In genomic region chr17:48908047-48908843, GRCh38 we compare ENCODE assay signal across 1 cellular context.
TF ChIP-seq lines count a peak whose summit lies in the region.

Gene UBE2Z, plus strand, starts transcription at chr17:48908407. Its CDS starts 97 bp downstream, at chr17:48908504.

TF ChIP-seq in K562, 482 proteins besides CTCF, POLR2A, EP300 and RAD21 (continued from another document and continues in another):
- TF ChIP-seq SFPQ (IDR thresholded peaks at IDR 0.05; ENCODE audit: low read depth, low read length) (no peak), ZNF175 (CRISPR knock-in tag; IDR thresholded peaks at IDR 0.05; ENCODE audit: low read depth) (no peak), SMAD3 (CRISPR knock-in tag; conservative IDR thresholded peaks at IDR 0.05) (no peak), HDAC2 (IDR thresholded peaks at IDR 0.05) (peak; percentile 84), HMG20B (CRISPR knock-in tag; IDR thresholded peaks at IDR 0.05) (no peak), SNIP1 (IDR thresholded peaks at IDR 0.05; ENCODE audit: low read depth) (peak; percentile 96), ZNF695 (CRISPR knock-in tag; IDR thresholded peaks at IDR 0.05) (no peak), PTRF (tag; IDR thresholded peaks at IDR 0.05) (no peak), KLF16 (IDR thresholded peaks at IDR 0.05) (no peak), TGIF2 (CRISPR knock-in tag; IDR thresholded peaks at IDR 0.05) (no peak), ZKSCAN3 (CRISPR knock-in tag; IDR thresholded peaks at IDR 0.05) (no peak), RBM22 (IDR thresholded peaks at IDR 0.05; ENCODE audit: low read depth, low read length, poor library complexity, severe bottlenecking) (no peak), ZFP1 (CRISPR knock-in tag; IDR thresholded peaks at IDR 0.05) (no peak), NR2F6 (CRISPR knock-in tag; IDR thresholded peaks at IDR 0.05) (no peak), RHOXF2B (CRISPR knock-in tag; conservative IDR thresholded peaks at IDR 0.05) (no peak), DIDO1 (tag; IDR thresholded peaks at IDR 0.05; ENCODE audit: low read depth) (no peak), ZFX (CRISPR knock-in tag; IDR thresholded peaks at IDR 0.05) (peak; percentile 95), THRAP3 (IDR thresholded peaks at IDR 0.05; ENCODE audit: borderline replicate concordance) (no peak), EHMT2 (IDR thresholded peaks at IDR 0.05) (peak; percentile 76; the same call in 1 of the 2 replicates), ZNF445 (CRISPR knock-in tag; IDR thresholded peaks at IDR 0.05; ENCODE audit: low read depth) (no peak), TCF3 (CRISPR knock-in tag; IDR thresholded peaks at IDR 0.05) (no peak), U2AF2 (optimal IDR thresholded peaks at IDR 0.05; ENCODE audit: low read depth, low read length) (no peak), HMBOX1 (IDR thresholded peaks at IDR 0.05) (no peak; the same call in 1 of the 2 replicates), TARDBP (IDR thresholded peaks at IDR 0.05) (peak; percentile 65), NFXL1 (CRISPR knock-in tag; IDR thresholded peaks at IDR 0.05) (no peak), JUND (IDR thresholded peaks at IDR 0.05; ENCODE audit: borderline replicate concordance, low read depth, low read length) (peak; percentile 45; the same call in 1 of the 2 replicates), JUND (tag; IDR thresholded peaks at IDR 0.05; ENCODE audit: borderline replicate concordance, low read depth, low read length) (no peak; the same call in 2 of the 3 replicates), ZNF263 (CRISPR knock-in tag; IDR thresholded peaks at IDR 0.05; ENCODE audit: borderline replicate concordance) (peak; percentile 39; the same call in 1 of the 2 replicates), E4F1 (CRISPR knock-in tag; IDR thresholded peaks at IDR 0.05; ENCODE audit: borderline replicate concordance) (no peak), ZNF134 (CRISPR knock-in tag; conservative IDR thresholded peaks at IDR 0.05) (no peak), BDP1 (IDR thresholded peaks at IDR 0.05; ENCODE audit: insufficient read depth, insufficient read length) (no peak), SREBF1 (IDR thresholded peaks at IDR 0.05; ENCODE audit: borderline replicate concordance, low read depth, low read length) (no peak), MCM5 (IDR thresholded peaks at IDR 0.05; ENCODE audit: low read depth) (no peak), TEAD1 (CRISPR knock-in tag; IDR thresholded peaks at IDR 0.05) (no peak), RBBP5 (IDR thresholded peaks at IDR 0.05; ENCODE audit: borderline replicate concordance, insufficient read depth, low read length, poor library complexity, severe bottlenecking) (peak; percentile 92), ZNF592 (IDR thresholded peaks at IDR 0.05) (no peak), CBFB (CRISPR knock-in tag; IDR thresholded peaks at IDR 0.05) (no peak), RBM25 (IDR thresholded peaks at IDR 0.05; ENCODE audit: low read depth, low read length, severe bottlenecking) (no peak), NELFE (IDR thresholded peaks at IDR 0.05; ENCODE audit: insufficient read depth, insufficient read length) (no peak), ZBTB1 (CRISPR knock-in tag; IDR thresholded peaks at IDR 0.05; ENCODE audit: borderline replicate concordance, low read depth) (peak; percentile 61; the same call in 1 of the 2 replicates), TFE3 (CRISPR knock-in tag; IDR thresholded peaks at IDR 0.05) (no peak), MNT (conservative IDR thresholded peaks at IDR 0.05) (peak; percentile 66 to 87), MCM7 (IDR thresholded peaks at IDR 0.05) (no peak)
- TF ChIP-seq, protein P1, sequence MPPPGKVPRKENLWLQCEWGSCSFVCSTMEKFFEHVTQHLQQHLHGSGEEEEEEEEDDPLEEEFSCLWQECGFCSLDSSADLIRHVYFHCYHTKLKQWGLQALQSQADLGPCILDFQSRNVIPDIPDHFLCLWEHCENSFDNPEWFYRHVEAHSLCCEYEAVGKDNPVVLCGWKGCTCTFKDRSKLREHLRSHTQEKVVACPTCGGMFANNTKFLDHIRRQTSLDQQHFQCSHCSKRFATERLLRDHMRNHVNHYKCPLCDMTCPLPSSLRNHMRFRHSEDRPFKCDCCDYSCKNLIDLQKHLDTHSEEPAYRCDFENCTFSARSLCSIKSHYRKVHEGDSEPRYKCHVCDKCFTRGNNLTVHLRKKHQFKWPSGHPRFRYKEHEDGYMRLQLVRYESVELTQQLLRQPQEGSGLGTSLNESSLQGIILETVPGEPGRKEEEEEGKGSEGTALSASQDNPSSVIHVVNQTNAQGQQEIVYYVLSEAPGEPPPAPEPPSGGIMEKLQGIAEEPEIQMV (tag; conservative IDR thresholded peaks at IDR 0.05; ENCODE audit: low read depth) = no peak
- TF ChIP-seq, protein P2, sequence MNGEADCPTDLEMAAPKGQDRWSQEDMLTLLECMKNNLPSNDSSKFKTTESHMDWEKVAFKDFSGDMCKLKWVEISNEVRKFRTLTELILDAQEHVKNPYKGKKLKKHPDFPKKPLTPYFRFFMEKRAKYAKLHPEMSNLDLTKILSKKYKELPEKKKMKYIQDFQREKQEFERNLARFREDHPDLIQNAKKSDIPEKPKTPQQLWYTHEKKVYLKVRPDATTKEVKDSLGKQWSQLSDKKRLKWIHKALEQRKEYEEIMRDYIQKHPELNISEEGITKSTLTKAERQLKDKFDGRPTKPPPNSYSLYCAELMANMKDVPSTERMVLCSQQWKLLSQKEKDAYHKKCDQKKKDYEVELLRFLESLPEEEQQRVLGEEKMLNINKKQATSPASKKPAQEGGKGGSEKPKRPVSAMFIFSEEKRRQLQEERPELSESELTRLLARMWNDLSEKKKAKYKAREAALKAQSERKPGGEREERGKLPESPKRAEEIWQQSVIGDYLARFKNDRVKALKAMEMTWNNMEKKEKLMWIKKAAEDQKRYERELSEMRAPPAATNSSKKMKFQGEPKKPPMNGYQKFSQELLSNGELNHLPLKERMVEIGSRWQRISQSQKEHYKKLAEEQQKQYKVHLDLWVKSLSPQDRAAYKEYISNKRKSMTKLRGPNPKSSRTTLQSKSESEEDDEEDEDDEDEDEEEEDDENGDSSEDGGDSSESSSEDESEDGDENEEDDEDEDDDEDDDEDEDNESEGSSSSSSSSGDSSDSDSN (IDR thresholded peaks at IDR 0.05; ENCODE audit: borderline replicate concordance in 1 of 2, low read depth in 2 of 2, low read length in 2 of 2) = peak in 1 of 2 experiments; percentile 86; a peak in 2 of 4 replicates
- TF ChIP-seq, protein P3, sequence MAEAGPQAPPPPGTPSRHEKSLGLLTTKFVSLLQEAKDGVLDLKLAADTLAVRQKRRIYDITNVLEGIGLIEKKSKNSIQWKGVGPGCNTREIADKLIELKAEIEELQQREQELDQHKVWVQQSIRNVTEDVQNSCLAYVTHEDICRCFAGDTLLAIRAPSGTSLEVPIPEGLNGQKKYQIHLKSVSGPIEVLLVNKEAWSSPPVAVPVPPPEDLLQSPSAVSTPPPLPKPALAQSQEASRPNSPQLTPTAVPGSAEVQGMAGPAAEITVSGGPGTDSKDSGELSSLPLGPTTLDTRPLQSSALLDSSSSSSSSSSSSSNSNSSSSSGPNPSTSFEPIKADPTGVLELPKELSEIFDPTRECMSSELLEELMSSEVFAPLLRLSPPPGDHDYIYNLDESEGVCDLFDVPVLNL (CRISPR knock-in tag; IDR thresholded peaks at IDR 0.05; ENCODE audit: low read depth) = no peak
